In the genomic region with DNA sequence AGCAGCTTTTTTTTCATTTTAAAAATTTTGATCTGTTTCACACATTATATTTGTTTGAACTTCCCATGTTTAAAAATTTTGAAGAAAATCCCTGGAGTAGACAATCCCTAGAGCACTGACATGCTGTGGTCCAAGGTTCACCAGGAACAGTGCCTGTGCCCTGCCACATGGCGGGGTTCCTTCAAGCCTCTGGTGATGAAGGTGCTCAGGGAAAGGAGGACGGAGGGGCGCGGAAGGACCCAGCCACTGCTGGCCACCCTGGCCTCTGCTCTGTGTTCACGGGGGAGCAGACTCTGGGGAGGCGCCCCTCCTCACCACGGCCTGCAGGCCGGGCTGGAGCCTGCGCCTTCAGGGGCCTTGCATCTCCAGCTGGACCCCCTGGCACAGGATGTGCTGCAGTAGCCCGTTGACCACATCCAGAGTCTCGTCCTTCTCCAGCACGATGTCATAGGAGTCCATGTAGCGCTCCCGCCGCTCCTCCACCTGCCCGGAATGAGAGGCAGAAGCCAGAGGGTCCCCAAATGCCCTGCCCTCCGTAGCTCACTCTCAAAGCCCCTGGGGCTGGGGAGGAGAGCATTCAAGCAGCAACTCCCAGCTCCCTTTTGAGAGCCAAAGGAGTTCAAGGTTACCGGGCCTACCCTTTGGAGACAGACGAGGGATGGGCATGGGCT, we compare ENCODE assay signal across 13 cellular contexts. TPM values are rescaled to one million over a fixed set of nuclear protein-coding genes. Genes with fewer than 3 reads are reported as not detected.
"Had no signal": no experiment of that assay in that cellular context is flagged by ENCODE, and none has a peak within 500 bp of the region (broad histone marks: within the 10 kb centered on the region; RNA-seq: fewer than 3 reads in every experiment).

No MANE protein-coding gene starts in this region.

- DNase-seq: activated CD4-positive, alpha-beta T cell treated with anti-CD3 and anti-CD28 coated beads for 1 hour; activated CD4-positive, alpha-beta T cell treated with anti-CD3 and anti-CD28 coated beads, Interleukin-2, amount 50 U/mL, for 48 hours; activated effector memory CD4-positive, alpha-beta T cell treated with Interleukin-2 at 50 U/mL for 16 hours; activated naive CD4-positive, alpha-beta T cell treated with anti-CD3 and anti-CD28 coated beads, Interleukin-2, amount 50 U/mL, for 16 hours; activated T-cell treated with anti-CD3 and anti-CD28 coated beads, Interleukin-2, amount 50 U/mL, for 24 hours; heart right ventricle; mammary epithelial cell; SK-N-SH; T-cell; T1000 had no signal

- ATAC-seq: gastroesophageal sphincter, heart right ventricle, pancreas, T-cell had no signal

RNA-seq across cellular contexts. Expression of a gene that starts 12.3 kb away (rescaled TPM):
- total RNA-seq: pancreas, sciatic nerve, T-cell had no signal
